Comparison of ENCODE assay signal across 1 cellular context in the genomic region with DNA sequence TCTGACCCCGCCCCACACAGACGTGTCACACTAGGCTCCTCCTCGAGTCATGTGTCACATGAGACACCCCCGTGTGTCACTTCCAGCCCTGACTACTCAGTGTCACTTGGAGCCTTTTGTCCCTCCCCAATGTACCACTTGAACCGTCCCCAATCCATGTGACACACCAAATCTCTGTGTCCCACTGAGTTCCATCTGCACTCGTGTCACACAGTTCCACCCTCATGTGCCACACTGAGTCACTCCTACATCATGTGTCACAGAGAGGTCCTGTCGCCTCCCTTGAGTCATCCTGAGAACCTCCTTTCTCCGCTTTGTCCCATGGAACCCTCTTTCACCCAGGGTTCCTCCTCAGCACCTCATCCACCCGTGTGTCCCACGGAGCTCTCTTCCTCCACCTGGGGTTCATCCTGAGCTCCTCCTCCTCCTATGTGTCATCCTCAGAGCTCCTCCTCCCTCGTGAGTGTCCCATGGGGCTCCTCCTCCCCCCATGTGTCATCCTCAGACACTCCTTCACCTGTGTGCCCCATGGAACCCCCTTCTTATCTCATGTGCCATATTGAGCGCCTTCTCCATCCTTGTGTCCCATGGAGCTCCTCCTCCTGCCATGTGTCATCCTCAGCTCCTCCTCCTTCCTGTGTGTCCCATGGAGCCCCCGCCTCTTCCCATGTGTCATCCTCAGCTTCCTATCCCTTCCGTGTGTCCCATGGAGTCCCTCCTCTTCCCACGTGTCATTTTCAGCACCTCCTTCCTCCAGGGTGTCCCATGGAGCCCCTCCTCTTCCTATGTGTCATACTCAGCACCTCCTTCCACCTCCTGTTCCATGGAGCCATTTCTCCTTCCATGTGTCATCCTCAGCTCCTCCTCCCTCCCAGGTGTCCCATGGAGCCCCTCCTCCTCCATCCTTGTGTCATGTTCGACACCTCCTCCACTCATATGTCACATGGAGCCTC.
TF ChIP-seq lines count a peak whose summit lies in the region.

No MANE protein-coding gene starts in this region.

TF ChIP-seq in endothelial cell of umbilical vein, 7 proteins besides CTCF, POLR2A, EP300 and RAD21:
- TF ChIP-seq FOS (IDR thresholded peaks at IDR 0.05; ENCODE audit: borderline replicate concordance, insufficient read depth, low read length) (peak; percentile 38), MYC (IDR thresholded peaks at IDR 0.05; ENCODE audit: low read depth, low read length) (no peak)
- TF ChIP-seq, protein P1, sequence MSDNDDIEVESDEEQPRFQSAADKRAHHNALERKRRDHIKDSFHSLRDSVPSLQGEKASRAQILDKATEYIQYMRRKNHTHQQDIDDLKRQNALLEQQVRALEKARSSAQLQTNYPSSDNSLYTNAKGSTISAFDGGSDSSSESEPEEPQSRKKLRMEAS (IDR thresholded peaks at IDR 0.05; ENCODE audit: insufficient read depth, insufficient read length), result no peak
